Comparison of ENCODE assay signal across 18 cellular contexts in the genomic region with DNA sequence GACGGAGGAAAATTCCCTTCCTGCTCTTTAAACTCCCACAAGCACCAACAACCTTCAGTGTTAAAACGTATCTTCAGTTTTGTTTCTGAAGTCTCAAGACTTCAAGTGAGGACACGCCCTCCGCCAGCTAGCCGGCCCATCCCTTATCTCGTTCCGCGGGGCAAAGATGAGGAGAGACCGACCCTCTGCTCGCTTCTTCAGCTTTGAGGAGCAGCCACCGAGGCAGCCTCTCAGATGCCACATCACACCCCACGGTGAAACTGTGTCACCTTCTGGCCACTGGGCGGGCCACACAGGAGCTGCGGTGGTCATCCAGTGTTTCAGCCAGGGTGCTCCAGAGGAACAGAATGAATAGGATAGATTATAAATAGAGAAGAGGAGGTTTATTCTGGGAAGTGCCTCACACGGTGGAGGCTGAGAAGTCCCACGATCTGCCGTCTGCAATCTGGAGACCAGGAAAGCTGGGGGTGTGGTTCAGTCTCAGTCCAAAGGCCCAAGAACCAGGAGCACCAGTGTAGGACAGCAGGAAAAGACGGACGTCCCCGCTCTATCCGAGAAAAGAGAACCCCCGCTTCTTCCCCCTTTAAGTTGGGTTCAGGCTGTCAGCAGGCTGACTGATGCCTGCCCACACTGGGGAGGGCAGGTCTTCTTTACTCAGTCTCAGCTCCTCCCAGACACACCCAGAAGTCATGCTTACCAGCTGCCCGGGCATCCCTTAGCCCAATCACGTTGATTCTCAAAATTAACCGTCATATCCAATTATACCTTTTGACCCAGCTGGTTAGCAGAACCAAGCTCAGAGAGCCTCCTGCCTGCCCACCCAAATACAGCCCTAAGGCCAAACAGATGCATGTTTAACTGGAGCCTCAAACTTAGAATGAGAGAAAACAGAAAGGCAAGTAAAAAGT.
DNase-seq lines count a peak whose midpoint lies in the region; ATAC-seq, FAIRE-seq and TF ChIP-seq lines count a peak whose summit lies in the region.
"Had no signal": no experiment of that assay in that cellular context is flagged by ENCODE, and none has a peak within 500 bp of the region (broad histone marks: within the 10 kb centered on the region; RNA-seq: fewer than 3 reads in every experiment).

No MANE protein-coding gene starts in this region.

- H3K4me1 ChIP-seq in duodenal mucosa (ENCODE audit: control insufficient read depth in 1 of 2, insufficient read depth in 2 of 2, low read length in 2 of 2): peaks cover 12 to 15% of the 10 kb centered on the region in 2 donors
- H3K4me1 ChIP-seq in small intestine (ENCODE audit: control insufficient read depth in 2 of 2, insufficient read depth in 1 of 2, low read depth in 1 of 2, low read length in 1 of 2): no peaks in the 10 kb centered on the region
- H3K4me1 ChIP-seq in osteoblast (ENCODE audit: insufficient read depth, low read length): no peaks in the 10 kb centered on the region
- H3K4me1 ChIP-seq: prostate gland had no signal

- H3K79me2 ChIP-seq in osteoblast (ENCODE audit: insufficient read depth, low read length): no peaks in the 10 kb centered on the region

- no peak overlapping the region for H3K4me2 ChIP-seq in osteoblast (ENCODE audit: insufficient read depth, low read length)
- H3K4me2 ChIP-seq: PC-9 had no signal

- no peaks in the 10 kb centered on the region for H3K36me3 Mint-ChIP-seq in activated T-cell treated with anti-CD3 and anti-CD28 coated beads, Interleukin-2, amount 50 U/mL, for 4 hours (ENCODE audit: insufficient read depth)
- H3K36me3 Mint-ChIP-seq: mesothelial cell of epicardium had no signal

- H2AFZ ChIP-seq in osteoblast (ENCODE audit: low read length): no peak overlapping the region
- H2AFZ ChIP-seq: PC-9 had no signal

- ATAC-seq in activated T-cell treated with anti-CD3 and anti-CD28 coated beads, Interleukin-2, amount 50 U/mL, for 4 hours: peak in 1 of 2 donors; percentile 58
- ATAC-seq in GM21390 (IDR thresholded peaks at IDR 0.05; ENCODE audit: unreplicated experiment) (no peak), GM21619 (IDR thresholded peaks at IDR 0.05; ENCODE audit: unreplicated experiment) (no peak)

- peaks cover 21% of the 10 kb centered on the region for H3K4me1 Mint-ChIP-seq in activated T-cell treated with anti-CD3 and anti-CD28 coated beads, Interleukin-2, amount 50 U/mL, for 4 hours (ENCODE audit: low read depth)

- no peaks in the 10 kb centered on the region for H3K27me3 ChIP-seq in duodenal mucosa (ENCODE audit: control insufficient read depth in 1 of 2, insufficient read depth in 2 of 2, low read length in 2 of 2)
- H3K27me3 ChIP-seq in small intestine (ENCODE audit: control insufficient read depth in 2 of 2, insufficient read depth in 2 of 2, low read length in 2 of 2): no peaks in the 10 kb centered on the region
- no peaks in the 10 kb centered on the region for H3K27me3 ChIP-seq in osteoblast (ENCODE audit: insufficient read depth, low read length)

- FAIRE-seq in small intestine (lab: Jason Lieb, UNC): no peak
- FAIRE-seq: GM12892 had no signal

- H3K27ac ChIP-seq in duodenal mucosa (ENCODE audit: low read depth, low read length): no peak overlapping the region
- no peak overlapping the region for H3K27ac ChIP-seq in small intestine (ENCODE audit: low read depth in 1 of 2, low read length in 1 of 2)
- no peak overlapping the region for H3K27ac ChIP-seq in osteoblast (ENCODE audit: low read depth, low read length)
- H3K27ac ChIP-seq: PC-9, prostate gland had no signal

- no peak for TF ChIP-seq CTCF in osteoblast (IDR thresholded peaks at IDR 0.05; ENCODE audit: extremely low read depth, low read depth, low read length)

- H3K4me3 ChIP-seq in duodenal mucosa (ENCODE audit: low read depth in 1 of 2, low read length in 2 of 2) (peak overlapping the region; percentile 1 to 48), small intestine (ENCODE audit: low read depth in 1 of 2, low read length in 2 of 2) (no peak overlapping the region), osteoblast (ENCODE audit: insufficient read depth, low read length) (no peak overlapping the region)
- H3K4me3 ChIP-seq: PC-9, prostate gland had no signal

- H3K36me3 ChIP-seq in duodenal mucosa (ENCODE audit: control insufficient read depth in 1 of 2, insufficient read depth in 2 of 2, low read length in 2 of 2): no peaks in the 10 kb centered on the region
- H3K36me3 ChIP-seq in small intestine (ENCODE audit: control insufficient read depth in 2 of 2, insufficient read depth in 2 of 2, low read length in 2 of 2): no peaks in the 10 kb centered on the region
- no peaks in the 10 kb centered on the region for H3K36me3 ChIP-seq in osteoblast (ENCODE audit: insufficient read depth, low read length)
- H3K36me3 ChIP-seq: prostate gland had no signal

- H3K4me3 Mint-ChIP-seq in activated T-cell treated with anti-CD3 and anti-CD28 coated beads, Interleukin-2, amount 50 U/mL, for 4 hours: peak overlapping the region; percentile 75
- H3K4me3 Mint-ChIP-seq: mesothelial cell of epicardium had no signal

- DNase-seq in activated T-cell treated with anti-CD3 and anti-CD28 coated beads, Interleukin-2, amount 50 U/mL, for 4 hours: no peak
- no peak for DNase-seq in activated T-cell treated with anti-CD3 and anti-CD28 coated beads for 4 hours
- peak; percentile 66 for DNase-seq in SK-N-DZ (ENCODE audit: low spot score)
- peak; percentile 53 for DNase-seq in small intestine
- no peak for DNase-seq in osteoblast (ENCODE audit: insufficient read length, low spot score, missing footprints)
- DNase-seq: amniotic stem cell; Caco-2; Kasumi-1; NCI-H1436 treated with DMSO at 0.1 percent for 48 hours; NCI-H446 treated with DMSO at 0.1 percent for 48 hours; PC-9; stimulated activated CD4-positive, alpha-beta T cell treated with anti-CD3 and anti-CD28 coated beads, Interleukin-15, amount 100 ng/mL, for 24 hours had no signal

- H3K9me3 Mint-ChIP-seq in activated T-cell treated with anti-CD3 and anti-CD28 coated beads, Interleukin-2, amount 50 U/mL, for 4 hours: no peaks in the 10 kb centered on the region
- H3K9me3 Mint-ChIP-seq: mesothelial cell of epicardium had no signal

- H4K20me1 ChIP-seq in osteoblast (ENCODE audit: insufficient read depth, low read length): no peaks in the 10 kb centered on the region

- no peak overlapping the region for H3K9ac ChIP-seq in duodenal mucosa (ENCODE audit: low read depth in 1 of 2, low read length in 2 of 2)

- H3K9me3 ChIP-seq in duodenal mucosa (ENCODE audit: control insufficient read depth in 1 of 2, low read length in 2 of 2): no peaks in the 10 kb centered on the region
- no peaks in the 10 kb centered on the region for H3K9me3 ChIP-seq in small intestine (ENCODE audit: control insufficient read depth, low read depth)
- H3K9me3 ChIP-seq in osteoblast (ENCODE audit: low read depth, low read length): no peaks in the 10 kb centered on the region
- H3K9me3 ChIP-seq: Caco-2, prostate gland had no signal

- 32 to 68% (median 58%) methylated on average over 25 of the region's 25 CpGs for WGBS in small intestine, 3 donors

- H3K27me3 Mint-ChIP-seq in activated T-cell treated with anti-CD3 and anti-CD28 coated beads, Interleukin-2, amount 50 U/mL, for 4 hours (ENCODE audit: low read depth): peaks cover 5% of the 10 kb centered on the region

Comparison
In these comparisons a context has a peak if more than half of its experiments do, and no peak if none do; other contexts are left out.
1. DNase-seq: peak in SK-N-DZ (single experiment) and small intestine (single experiment); none in activated T-cell treated with anti-CD3 and anti-CD28 coated beads, Interleukin-2, amount 50 U/mL, for 4 hours (single experiment), activated T-cell treated with anti-CD3 and anti-CD28 coated beads for 4 hours (single experiment) and osteoblast (single experiment).
2. H3K4me3 ChIP-seq: peak in duodenal mucosa (2 of 2); none in small intestine (0 of 2) and osteoblast (single experiment).